12 cellular contexts compared by ENCODE assay signal in genomic region chr1:145983206-145983675, GRCh38. TPM values are rescaled to one million over a fixed set of nuclear protein-coding genes. Genes with fewer than 3 reads are reported as not detected.
DNase-seq lines count a peak whose midpoint lies in the region; ATAC-seq and TF ChIP-seq lines count a peak whose summit lies in the region.
"Had no signal": no experiment of that assay in that cellular context is flagged by ENCODE, and none has a peak within 500 bp of the region (broad histone marks: within the 10 kb centered on the region; RNA-seq: fewer than 3 reads in every experiment).

No MANE protein-coding gene starts in this region.

- H3K36me3 Mint-ChIP-seq in CD8-positive, alpha-beta memory T cell, result no peaks in the 10 kb centered on the region

- WGBS in esophagus muscularis mucosa, result 55% methylated on average over 1 of the region's 1 CpG
- WGBS in psoas muscle, 3 donors, result 18 to 36% (median 27%) methylated on average over 1 of the region's 1 CpG

- H3K9me3 ChIP-seq in CD8-positive, alpha-beta memory T cell (ENCODE audit: low read length), result no peaks in the 10 kb centered on the region
- H3K9me3 ChIP-seq in esophagus muscularis mucosa (no peaks in the 10 kb centered on the region), psoas muscle (no peaks in the 10 kb centered on the region)

- peak; percentile 49 to 54 (median 53) for ATAC-seq in psoas muscle
- ATAC-seq in GM18858 (IDR thresholded peaks at IDR 0.05; ENCODE audit: unreplicated experiment), result no peak

- H3K4me1 ChIP-seq in CD8-positive, alpha-beta memory T cell (ENCODE audit: insufficient read depth, low read length), result peaks cover 90% of the 10 kb centered on the region
- H3K4me1 ChIP-seq in esophagus muscularis mucosa, result peaks cover 80 to 99% (median 94%) of the 10 kb centered on the region in 4 donors
- H3K4me1 ChIP-seq in psoas muscle, result peaks cover 82% of the 10 kb centered on the region

- POLR2A ChIA-PET in CD8-positive, alpha-beta memory T cell (lab: Charles Lee), result interaction anchor here (2.3 to 4.7 kb wide), 2 partner anchors 11 to 14 kb away, joined by 10 to 49 read pairs; partner anchors contain the start of gene TXNIP

- no peaks in the 10 kb centered on the region for H3K9me3 Mint-ChIP-seq in CD8-positive, alpha-beta memory T cell

- H3K4me3 ChIP-seq in CD8-positive, alpha-beta memory T cell (ENCODE audit: low read length), result no peak overlapping the region
- H3K4me3 ChIP-seq in esophagus muscularis mucosa, result no peak overlapping the region
- H3K4me3 ChIP-seq in psoas muscle, result peak overlapping the region; percentile 49

- H3K27ac Mint-ChIP-seq in CD8-positive, alpha-beta memory T cell, result peak overlapping the region in 7 of 8 donors; percentile 24 to 99 (median 80)

- CTCF ChIA-PET in CD8-positive, alpha-beta memory T cell (lab: Charles Lee), result interaction anchor here (1.1 to 1.6 kb wide), 2 partner anchors 24 to 55 kb away, joined by 4 to 5 read pairs; no protein-coding TSS in a partner anchor

- H3K27me3 ChIP-seq in CD8-positive, alpha-beta memory T cell (ENCODE audit: insufficient read depth, low read length, poor library complexity, severe bottlenecking), result no peaks in the 10 kb centered on the region
- H3K27me3 ChIP-seq in esophagus muscularis mucosa (no peaks in the 10 kb centered on the region), psoas muscle (ENCODE audit: insufficient read depth in 3 of 3, low read length in 2 of 3) (no peaks in the 10 kb centered on the region)

- H3K4me3 Mint-ChIP-seq in CD8-positive, alpha-beta memory T cell, result peak overlapping the region in 2 of 7 donors; percentile 3 to 5

- H3K36me3 ChIP-seq in CD8-positive, alpha-beta memory T cell (ENCODE audit: insufficient read depth, low read length), result no peaks in the 10 kb centered on the region
- H3K36me3 ChIP-seq in esophagus muscularis mucosa, result no peaks in the 10 kb centered on the region
- no peaks in the 10 kb centered on the region for H3K36me3 ChIP-seq in psoas muscle (ENCODE audit: insufficient read depth in 1 of 2, low read depth in 1 of 2)

- TF ChIP-seq CTCF in esophagus muscularis mucosa (IDR thresholded peaks at IDR 0.05) (no peak), psoas muscle (IDR thresholded peaks at IDR 0.05) (no peak)

- H3K27ac ChIP-seq in CD8-positive, alpha-beta memory T cell (ENCODE audit: low read depth, low read length), result no peak overlapping the region
- peak overlapping the region; percentile 89 to 96 (median 93) for H3K27ac ChIP-seq in esophagus muscularis mucosa (replicated peaks in 1 of 4)
- peak overlapping the region; percentile 98 for H3K27ac ChIP-seq in psoas muscle

- intact Hi-C loops in esophagus muscularis mucosa (cut with DNase I), result loop anchor here (2.0 kb wide), 1 partner anchor 16 kb away; no protein-coding TSS in a partner anchor
- intact Hi-C loops in psoas muscle (cut with DNase I), result loop anchor here (2.0 kb wide), 2 partner anchors 14 to 22 kb away; partner anchors contain the start of gene TXNIP (in 1 of the 2)

- no peak for TF ChIP-seq EP300 in esophagus muscularis mucosa (IDR thresholded peaks at IDR 0.05)

- TF ChIP-seq POLR2A in esophagus muscularis mucosa (IDR thresholded peaks at IDR 0.05; ENCODE audit: low read depth), result no peak

- DNase-seq in CD8-positive, alpha-beta memory T cell, result no peak
- peak; percentile 87 for DNase-seq in NCI-H2029 treated with DMSO at 0.1 percent for 48 hours (lab: John Stamatoyannopoulos, UW)
- no peak for DNase-seq in esophagus muscularis mucosa (ENCODE audit: extremely low spot score)
- peak; percentile 63 to 86 for DNase-seq in psoas muscle
- no peak for DNase-seq in SKM-1 (lab: John Stamatoyannopoulos, UW; ENCODE audit: unreplicated experiment)
- no peak for DNase-seq in NCI-H1417 treated with DMSO at 0.1 percent for 48 hours (lab: John Stamatoyannopoulos, UW)
- DNase-seq: activated CD4-positive, alpha-beta T cell treated with anti-CD3 and anti-CD28 coated beads, Interleukin-2, amount 50 U/mL, for 1 hour; cortex of kidney; KBM-7; posterior cingulate gyrus had no signal

- H3K4me1 Mint-ChIP-seq in CD8-positive, alpha-beta memory T cell, result peaks cover 10 to 58% (median 12%) of the 10 kb centered on the region in 3 donors

- no peaks in the 10 kb centered on the region for H3K27me3 Mint-ChIP-seq in CD8-positive, alpha-beta memory T cell

RNA-seq across cellular contexts. Expression of gene TXNIP, which starts 13.1 kb away (rescaled TPM):
- 100 to 1,000 TPM; 167 to 170 TPM for total RNA-seq in CD8-positive, alpha-beta memory T cell
- 4,579 TPM for polyA plus RNA-seq in CD8-positive, alpha-beta memory T cell
- total RNA-seq in esophagus muscularis mucosa, result 1,000 to 10,000 TPM; 1,186 to 4,171 (median 2,482) TPM
- 1,000 to 10,000 TPM in 3 of 4 donors, 100 to 1,000 TPM in 1; 887 to 2,747 (median 1,374) TPM for total RNA-seq in psoas muscle
- 1,000 to 10,000 TPM; 1,253 to 1,929 (median 1,863) TPM for polyA plus RNA-seq in psoas muscle

RNA-seq across cellular contexts. Expression of gene POLR3GL, which starts 18.8 kb away (rescaled TPM):
- 10 to 100 TPM; 21.6 to 22.8 TPM for total RNA-seq in CD8-positive, alpha-beta memory T cell
- 103 TPM for polyA plus RNA-seq in CD8-positive, alpha-beta memory T cell
- 10 to 100 TPM; 29.0 to 41.5 (median 35.5) TPM for total RNA-seq in esophagus muscularis mucosa
- 10 to 100 TPM; 30.5 to 62.5 (median 48.9) TPM for total RNA-seq in psoas muscle
- 100 to 1,000 TPM in 1 of 3 donors, 10 to 100 TPM in 2; 59.9 to 139 (median 98.1) TPM for polyA plus RNA-seq in psoas muscle

RNA-seq across cellular contexts. Expression of gene ANKRD34A, which starts 18.9 kb away (rescaled TPM):
- 1 to 10 TPM; 6.9 to 8.7 TPM for total RNA-seq in CD8-positive, alpha-beta memory T cell
- polyA plus RNA-seq in CD8-positive, alpha-beta memory T cell, result 0.97 TPM
- total RNA-seq in esophagus muscularis mucosa (1 to 10 TPM in 3 of 4 donors, under 1 TPM in 1; 0.66 to 1.7 (median 1.3) TPM), psoas muscle (10 to 100 TPM in 1 of 4 donors, 1 to 10 TPM in 2, under 1 TPM in 1; 0.42 to 12.3 (median 4.9) TPM)
- 10 to 100 TPM in 1 of 3 donors, 1 to 10 TPM in 2; 6.6 to 14.7 (median 7.4) TPM for polyA plus RNA-seq in psoas muscle

RNA-seq across cellular contexts. Expression of gene LIX1L, which starts 25.4 kb away (rescaled TPM):
- total RNA-seq in CD8-positive, alpha-beta memory T cell, result 10 to 100 TPM; 41.8 to 42.6 TPM
- 33.5 TPM for polyA plus RNA-seq in CD8-positive, alpha-beta memory T cell
- total RNA-seq in esophagus muscularis mucosa (10 to 100 TPM; 33.2 to 55.0 (median 41.7) TPM), psoas muscle (10 to 100 TPM; 14.6 to 59.7 (median 38.0) TPM)
- 10 to 100 TPM; 23.5 to 36.9 (median 28.1) TPM for polyA plus RNA-seq in psoas muscle

RNA-seq across cellular contexts. Expression of gene HJV, which starts 38.3 kb away (rescaled TPM):
- not detected for total RNA-seq in CD8-positive, alpha-beta memory T cell
- polyA plus RNA-seq in CD8-positive, alpha-beta memory T cell, result not detected
- total RNA-seq in esophagus muscularis mucosa, result not detected
- 100 to 1,000 TPM; 240 to 354 (median 317) TPM for total RNA-seq in psoas muscle
- polyA plus RNA-seq in psoas muscle, result 100 to 1,000 TPM in 2 of 3 donors, 10 to 100 TPM in 1; 38.1 to 314 (median 168) TPM
- total RNA-seq: G401 had no signal

Comparison
In these comparisons a context has a peak if more than half of its experiments do, and no peak if none do; other contexts are left out.
1. DNase-seq: peak in NCI-H2029 treated with DMSO at 0.1 percent for 48 hours (single experiment) and psoas muscle (2 of 2); none in CD8-positive, alpha-beta memory T cell (0 of 5), esophagus muscularis mucosa (single experiment), SKM-1 (single experiment) and NCI-H1417 treated with DMSO at 0.1 percent for 48 hours (single experiment).
2. RNA of gene TXNIP, which starts 13.1 kb away (total RNA-seq): 1,186 to 4,171 TPM in esophagus muscularis mucosa and 887 to 2,747 TPM in psoas muscle; 167 to 170 TPM in CD8-positive, alpha-beta memory T cell; every median in the first group is over 4 times any median in the second.